ENCODE assay signal across 28 cellular contexts in the genomic region with DNA sequence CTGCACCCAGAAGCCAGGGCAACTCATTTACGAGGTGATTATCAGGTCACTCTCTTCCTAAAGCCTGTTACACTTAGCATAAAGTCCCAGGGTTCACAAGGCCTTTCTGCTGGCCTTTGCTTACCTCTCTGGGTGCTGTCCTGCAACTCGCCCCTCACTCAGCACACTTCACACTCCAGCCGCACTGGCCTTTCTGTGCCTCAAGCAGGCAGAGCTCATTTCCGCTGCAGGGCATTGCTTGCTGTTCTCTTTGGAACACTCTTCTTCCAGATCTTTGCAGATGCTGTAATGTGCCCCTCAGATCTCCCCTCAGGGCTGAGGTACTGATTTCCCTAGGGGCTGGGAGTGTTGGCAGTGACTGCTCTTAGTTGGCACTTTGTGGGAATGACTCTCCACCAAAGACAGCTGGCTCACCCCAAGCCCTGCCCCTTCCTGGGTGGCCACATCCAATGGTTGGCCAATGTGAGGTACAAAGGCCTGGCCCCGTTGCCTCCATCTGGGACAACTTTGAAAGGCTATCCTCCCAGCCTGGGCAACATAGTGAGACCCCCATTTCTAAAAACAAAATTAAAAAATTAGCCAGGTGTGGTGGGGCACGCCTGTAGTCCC. TPM values are rescaled to one million over a fixed set of nuclear protein-coding genes. Genes with fewer than 3 reads are reported as not detected.
DNase-seq lines count a peak whose midpoint lies in the region; ATAC-seq, FAIRE-seq and TF ChIP-seq lines count a peak whose summit lies in the region.
"Had no signal": no experiment of that assay in that cellular context is flagged by ENCODE, and none has a peak within 500 bp of the region (broad histone marks: within the 10 kb centered on the region; RNA-seq: fewer than 3 reads in every experiment).

No MANE protein-coding gene starts in this region.

- no peak overlapping the region for H4K8ac ChIP-seq in mesendoderm (ENCODE audit: low read depth, low read length)

- no peak overlapping the region for H2BK120ac ChIP-seq in mesendoderm (ENCODE audit: low read depth, low read length)

- in situ Hi-C loops in HepG2 (cut with HindIII; ENCODE audit: extremely low pct_ligation_motif_present, low pct_unique_long_range_greater_than_20kb) = no loop called here

- H3K9ac ChIP-seq in HepG2 (ENCODE audit: insufficient read depth, low read depth, low read length) (no peak overlapping the region), SK-N-MC (ENCODE audit: insufficient read length) (no peak overlapping the region), mesendoderm (ENCODE audit: low read length) (no peak overlapping the region)
- H3K9ac ChIP-seq: SK-N-SH had no signal

- CTCF ChIA-PET in HepG2 (lab: Yijun Ruan, JAX; ENCODE audit: low intra/inter-chr PET ratio, low total read pairs) = no interaction called here

- H3K27me3 ChIP-seq in HepG2 (ENCODE audit: control insufficient read depth in 1 of 2, insufficient read depth in 2 of 2, low read length in 2 of 2) = peaks cover 0 to 12% of the 10 kb centered on the region in 2 experiments; a peak in 2 of 5 replicates
- H3K27me3 ChIP-seq in right lobe of liver = no peaks in the 10 kb centered on the region
- H3K27me3 ChIP-seq in mesendoderm (ENCODE audit: insufficient read depth, low read length, poor library complexity) = no peaks in the 10 kb centered on the region
- H3K27me3 ChIP-seq: ovary had no signal

- H2AFZ ChIP-seq in HepG2 (ENCODE audit: low read length) = no peak overlapping the region

- no peak overlapping the region for H2BK5ac ChIP-seq in mesendoderm (ENCODE audit: low read length)

- H3K4me1 ChIP-seq in HepG2 (ENCODE audit: insufficient read depth, low read length) (peaks cover 15% of the 10 kb centered on the region), right lobe of liver (no peaks in the 10 kb centered on the region), mesendoderm (ENCODE audit: control insufficient read depth, low read depth, low read length) (peaks cover 7% of the 10 kb centered on the region)
- H3K4me1 ChIP-seq: A549 had no signal

- no peak overlapping the region for H2BK15ac ChIP-seq in mesendoderm (replicated peaks; ENCODE audit: low read depth)

- H3K79me1 ChIP-seq in mesendoderm (ENCODE audit: low read length) = no peaks in the 10 kb centered on the region

- H4K5ac ChIP-seq in mesendoderm (ENCODE audit: low read length) = no peak overlapping the region

- H3K23ac ChIP-seq in mesendoderm (ENCODE audit: low read length) = no peak overlapping the region

- H3K27ac ChIP-seq in HepG2 (ENCODE audit: extremely low read length, insufficient read depth, low read length) (no peak overlapping the region), right lobe of liver (no peak overlapping the region), SK-N-MC (peak overlapping the region; percentile 55), mesendoderm (ENCODE audit: low read depth, low read length) (peak overlapping the region; percentile 55)
- H3K27ac ChIP-seq: A549, left ventricle myocardium inferior, ovary, spleen, tibial nerve had no signal

- H3K4ac ChIP-seq in mesendoderm (ENCODE audit: low read depth, low read length) = no peak overlapping the region

- H3K18ac ChIP-seq in mesendoderm (ENCODE audit: low read length) = no peak overlapping the region

- no peak overlapping the region for H3K4me2 ChIP-seq in HepG2 (ENCODE audit: low read depth, low read length)
- H3K4me2 ChIP-seq in mesendoderm (ENCODE audit: low read length) = no peak overlapping the region
- H3K4me2 ChIP-seq: A549, SK-N-SH had no signal

- no peak for FAIRE-seq in HepG2 (lab: Jason Lieb, UNC)
- FAIRE-seq: A549, islet of Langerhans had no signal

- 24% methylated on average over 6 of the region's 6 CpGs for WGBS in HepG2 (ENCODE audit: low lambda C conversion rate)
- WGBS in right lobe of liver (ENCODE audit: insufficient coverage, low coverage, low lambda C conversion rate, missing lambda C conversion rate) = 82% methylated on average over 5 of the region's 6 CpGs
- no CpG with 5 or more reads among the region's 6 CpGs for WGBS in mesendoderm (ENCODE audit: extremely low coverage, insufficient coverage, low lambda C conversion rate)

- H3K56ac ChIP-seq in mesendoderm (ENCODE audit: low read length) = no peak overlapping the region

- H3K4me3 ChIP-seq in HepG2 (replicated peaks in 1 of 3; ENCODE audit: insufficient read depth in 1 of 3, low read depth in 2 of 3, low read length in 3 of 3) = no peak overlapping the region
- no peak overlapping the region for H3K4me3 ChIP-seq in right lobe of liver
- 0 out of 2 replicates have a peak overlapping the region, but pooled peaks have one; percentile 6 for H3K4me3 ChIP-seq in SK-N-MC
- no peak overlapping the region for H3K4me3 ChIP-seq in mesendoderm (ENCODE audit: low read length)
- H3K4me3 ChIP-seq: A549, left ventricle myocardium inferior, ovary, spleen, tibial nerve had no signal

- no peak overlapping the region for H2AK5ac ChIP-seq in mesendoderm (ENCODE audit: low read length)

- H4K20me1 ChIP-seq in HepG2 (ENCODE audit: insufficient read depth, low read length) = no peaks in the 10 kb centered on the region

- DNase-seq in HepG2 (ENCODE audit: low spot score) = no peak
- DNase-seq in right lobe of liver = no peak
- no peak for DNase-seq in SK-N-MC (ENCODE audit: low read depth, low spot score)
- DNase-seq in mesendoderm = no peak
- DNase-seq in COLO829 (ENCODE audit: low spot score) = no peak
- no peak for DNase-seq in AML-193 (lab: John Stamatoyannopoulos, UW)
- no peak for DNase-seq in HUDEP-2 (lab: John Stamatoyannopoulos, UW; ENCODE audit: unreplicated experiment in 76 of 76)
- DNase-seq: activated CD4-positive, alpha-beta T cell treated with anti-CD3 and anti-CD28 coated beads for 36 hours; activated CD8-positive, alpha-beta memory T cell treated with anti-CD3 and anti-CD28 coated beads for 24 hours; activated gamma-delta T cell treated with Interleukin-2 at 50 U/mL for 16 hours; activated T-cell treated with anti-CD3 and anti-CD28 coated beads, Interleukin-2, amount 50 U/mL, for 1 hour; cerebellar nuclear complex; DMS153; HCEC 1CT; left ventricle myocardium inferior; natural killer cell; NCI-H1092; NCI-H187 treated with DMSO at 0.1 percent for 48 hours; NCI-H226; NCI-H748 treated with DMSO at 0.1 percent for 48 hours; SK-N-SH; spleen; T-helper 17 cell had no signal

- POLR2A ChIA-PET in HepG2 (lab: Yijun Ruan, JAX) = no interaction called here

- TF ChIP-seq POLR2A in HepG2 (IDR thresholded peaks at IDR 0.05; ENCODE audit: insufficient read depth in 1 of 2, low read depth in 2 of 2, low read length in 2 of 2) = no peak
- TF ChIP-seq POLR2A in right lobe of liver (IDR thresholded peaks at IDR 0.05) = no peak

- TF ChIP-seq CTCF in HepG2 (CRISPR knock-in tag; IDR thresholded peaks at IDR 0.05) (no peak), right lobe of liver (IDR thresholded peaks at IDR 0.05) (no peak)

- no peaks in the 10 kb centered on the region for H3K79me2 ChIP-seq in HepG2 (ENCODE audit: insufficient read depth, low read length)
- no peaks in the 10 kb centered on the region for H3K79me2 ChIP-seq in mesendoderm (ENCODE audit: control insufficient read depth, insufficient read depth, low read length)

- TF ChIP-seq EP300 in HepG2 (IDR thresholded peaks at IDR 0.05; ENCODE audit: low read depth in 2 of 2, low read length in 2 of 2) (no peak), HepG2 (CRISPR knock-in tag; IDR thresholded peaks at IDR 0.05; ENCODE audit: borderline replicate concordance) (no peak)

- H3K36me3 ChIP-seq in HepG2 (replicated peaks in 1 of 2; ENCODE audit: control insufficient read depth in 1 of 2, insufficient read depth in 2 of 2, low read length in 2 of 2) (no peaks in the 10 kb centered on the region), right lobe of liver (no peaks in the 10 kb centered on the region), SK-N-MC (ENCODE audit: insufficient read depth, low read length) (no peaks in the 10 kb centered on the region), mesendoderm (ENCODE audit: control insufficient read depth, insufficient read depth, low read length) (no peaks in the 10 kb centered on the region)
- H3K36me3 ChIP-seq: left ventricle myocardium inferior, ovary, spleen, tibial nerve had no signal

- ATAC-seq in HepG2 = no peak; the same call in 2 of the 3 replicates
- ATAC-seq in right lobe of liver = no peak
- no peak for ATAC-seq in GM18861 (IDR thresholded peaks at IDR 0.05; ENCODE audit: unreplicated experiment)
- ATAC-seq: A549; activated CD4-positive, alpha-beta T cell treated with anti-CD3 and anti-CD28 coated beads for 36 hours; natural killer cell; T-helper 17 cell had no signal

- no TSS peak for BruUV-seq in HepG2 (replicated peaks; lab: Mats Ljungman, UMichigan)

- TF ChIP-seq RAD21 in HepG2 (CRISPR knock-in tag; IDR thresholded peaks at IDR 0.05) = no peak

- no peaks in the 10 kb centered on the region for H3K9me3 ChIP-seq in HepG2 (ENCODE audit: low read length)
- H3K9me3 ChIP-seq in right lobe of liver = no peaks in the 10 kb centered on the region
- H3K9me3 ChIP-seq in SK-N-MC (ENCODE audit: low read depth, low read length) = no peaks in the 10 kb centered on the region
- H3K9me3 ChIP-seq: A549, left ventricle myocardium inferior, ovary, SK-N-SH, spleen had no signal

- intact Hi-C loops in HepG2 (cut with micrococcal nuclease; ENCODE audit: unreplicated experiment) (no loop called here), right lobe of liver (cut with DNase I) (no loop called here)

RNA-seq across cellular contexts. Expression of a gene that starts 50.8 kb away (rescaled TPM):
- total RNA-seq in HepG2 (2016; rRNA removed; fragmentation: Illumina TruSeq; extraction: Trizol) (7.5 and 8.5 TPM in 2 replicates), right lobe of liver (10 to 100 TPM; 19.4 to 34.1 (median 24.4) TPM)
- 2.4 and 2.6 TPM in 2 replicates for total RNA-seq in HepG2 (2016; cell fraction: cytosol; rRNA removed; fragmentation: Illumina TruSeq; extraction: Trizol; ENCODE audit: low read depth)
- total RNA-seq in HepG2 (2016; cell fraction: insoluble cytoplasmic fraction; rRNA removed; fragmentation: Illumina TruSeq; extraction: Trizol) = 5.0 and 9.0 TPM in 2 replicates
- 6.8 and 7.0 TPM in 2 replicates for total RNA-seq in HepG2 (2016; cell fraction: membrane; rRNA removed; fragmentation: Illumina TruSeq; extraction: Trizol)
- total RNA-seq in HepG2 (2016; cell fraction: nucleus; rRNA removed; fragmentation: Illumina TruSeq; extraction: Trizol) = 5.3 and 6.3 TPM in 2 replicates
- 17.6 and 19.0 TPM in 2 replicates for polyA plus RNA-seq in HepG2 (2011; rRNA removed)
- 9.4 and 10.6 TPM in 2 replicates for polyA plus RNA-seq in HepG2 (2011; cell fraction: cytosol; rRNA removed)
- 24.9 and 30.2 TPM in 2 replicates for polyA plus RNA-seq in HepG2 (2011; cell fraction: nucleus; rRNA removed)
- polyA plus RNA-seq in HepG2 (2012) = 22.3 and 30.4 TPM in 2 replicates
- polyA plus RNA-seq in HepG2 (2016; cell fraction: cytosol; fragmentation: Illumina TruSeq; extraction: Trizol; ENCODE audit: low read depth) = 6.1 and 8.0 TPM in 2 replicates
- 20.5 and 26.0 TPM in 2 replicates for polyA plus RNA-seq in HepG2 (2016; cell fraction: insoluble cytoplasmic fraction; fragmentation: Illumina TruSeq; extraction: Trizol; ENCODE audit: low read depth)
- 15.7 and 18.4 TPM in 2 replicates for polyA plus RNA-seq in HepG2 (2016; cell fraction: membrane; fragmentation: Illumina TruSeq; extraction: Trizol; ENCODE audit: low read depth)
- 25.5 and 27.3 TPM in 2 replicates for polyA plus RNA-seq in HepG2 (2016; cell fraction: nucleus; fragmentation: Illumina TruSeq; extraction: Trizol; ENCODE audit: insufficient read depth, low read depth)
- 10.9 and 15.9 TPM in 2 replicates for polyA minus RNA-seq in HepG2 (2011; rRNA and poly(A)+ RNA removed; ENCODE audit: low replicate concordance)
- 6.2 and 9.2 TPM in 2 replicates for polyA minus RNA-seq in HepG2 (2011; cell fraction: cytosol; rRNA and poly(A)+ RNA removed)
- polyA minus RNA-seq in HepG2 (2011; cell fraction: nucleus; rRNA and poly(A)+ RNA removed) = 6.8 and 9.6 TPM in 2 replicates
- polyA plus RNA-seq in mesendoderm (2013, experiment 1 of 2) = 143 TPM
- 152 TPM for polyA plus RNA-seq in mesendoderm (2013, experiment 2 of 2)

Comparison
In these comparisons a context has a peak if more than half of its experiments do, and no peak if none do; other contexts are left out.
1. H3K27ac ChIP-seq: peak in SK-N-MC (single experiment) and mesendoderm (single experiment); none in HepG2 (single experiment) and right lobe of liver (0 of 3).